ENCODE assay signal across 20 cellular contexts in genomic region chr5:145680744-145681143, GRCh38.
DNase-seq lines count a peak whose midpoint lies in the region; ATAC-seq and TF ChIP-seq lines count a peak whose summit lies in the region.
"Had no signal": no experiment of that assay in that cellular context is flagged by ENCODE, and none has a peak within 500 bp of the region (broad histone marks: within the 10 kb centered on the region; RNA-seq: fewer than 3 reads in every experiment).

No MANE protein-coding gene starts in this region.

- WGBS in hepatocyte (ENCODE audit: low lambda C conversion rate, missing lambda C conversion rate): 55% methylated on average over 7 of the region's 7 CpGs
- WGBS in transverse colon (ENCODE audit: low coverage in 1 of 2), 2 donors: 65 to 70% methylated on average over 3 to 7 of the region's 7 CpGs

- H3K36me3 ChIP-seq in hepatocyte (replicated peaks; ENCODE audit: insufficient read depth, low read depth): no peaks in the 10 kb centered on the region
- H3K36me3 ChIP-seq in osteoblast (ENCODE audit: insufficient read depth, low read length): no peaks in the 10 kb centered on the region
- no peaks in the 10 kb centered on the region for H3K36me3 ChIP-seq in transverse colon

- TF ChIP-seq EP300 in transverse colon (IDR thresholded peaks at IDR 0.05; ENCODE audit: low read depth): no peak

- peak; percentile 90 for ATAC-seq in Right ventricle myocardium inferior
- ATAC-seq in naive thymus-derived CD8-positive, alpha-beta T cell: no peak

- H3K9me3 Mint-ChIP-seq in naive thymus-derived CD8-positive, alpha-beta T cell: peaks cover 0 to 5% (median 0%) of the 10 kb centered on the region in 9 donors
- H3K9me3 Mint-ChIP-seq: activated naive CD4-positive, alpha-beta T cell treated with anti-CD3 and anti-CD28 coated beads, Interleukin-2, amount 10 ng/mL, durations not matched to agents 7 days and 5 days; memory B cell; naive B cell; T-helper 2 cell treated with Interferon-gamma antibody and Interleukin-4, amounts not matched to agents 5 μg/mL and 100 μg/mL, for 36 hours had no signal

- H3K4me1 Mint-ChIP-seq in naive thymus-derived CD8-positive, alpha-beta T cell: no peaks in the 10 kb centered on the region
- H3K4me1 Mint-ChIP-seq: activated naive CD4-positive, alpha-beta T cell treated with anti-CD3 and anti-CD28 coated beads, Interleukin-2, amount 10 ng/mL, durations not matched to agents 7 days and 5 days; memory B cell; naive B cell had no signal

- DNase-seq in Right ventricle myocardium inferior (ENCODE audit: missing footprints) (no peak), cardiac septum (ENCODE audit: low spot score) (no peak), hepatocyte (ENCODE audit: low spot score) (no peak), osteoblast (ENCODE audit: insufficient read length, low spot score, missing footprints) (no peak), transverse colon (peak; percentile 24), GM13976 (ENCODE audit: low spot score) (no peak)
- DNase-seq in activated effector memory CD4-positive, alpha-beta T cell treated with Interleukin-2 at 50 U/mL for 16 hours: no peak
- DNase-seq in naive thymus-derived CD8-positive, alpha-beta T cell: no peak
- DNase-seq: activated CD4-positive, alpha-beta T cell treated with anti-CD3 and anti-CD28 coated beads for 48 hours; activated naive CD4-positive, alpha-beta T cell treated with anti-CD3 and anti-CD28 coated beads, Interleukin-2, amount 10 ng/mL, durations not matched to agents 7 days and 5 days; activated T-cell treated with anti-CD3 and anti-CD28 coated beads, Interleukin-2, amount 50 U/mL, for 48 hours; GDM1; naive B cell; NCI-H1930; stimulated activated CD4-positive, alpha-beta T cell treated with anti-CD3 and anti-CD28 coated beads, Interleukin-1b, Interleukin-23, amount 100 ng/mL, for 48 hours had no signal

- H3K79me2 ChIP-seq in hepatocyte (no peaks in the 10 kb centered on the region), osteoblast (ENCODE audit: insufficient read depth, low read length) (no peaks in the 10 kb centered on the region)

- POLR2A ChIA-PET in naive thymus-derived CD8-positive, alpha-beta T cell (lab: Charles Lee): no interaction called here

- H3K27ac ChIP-seq in hepatocyte: no peak overlapping the region
- H3K27ac ChIP-seq in osteoblast (ENCODE audit: low read depth, low read length): no peak overlapping the region
- H3K27ac ChIP-seq in transverse colon: peak overlapping the region in 3 of 4 donors; percentile 54 to 72 (median 64)
- H3K27ac ChIP-seq: KMS-11, VCaP had no signal

- peaks cover 0 to 1% (median 0%) of the 10 kb centered on the region in 5 donors for H3K27me3 Mint-ChIP-seq in naive thymus-derived CD8-positive, alpha-beta T cell
- H3K27me3 Mint-ChIP-seq: activated naive CD4-positive, alpha-beta T cell treated with anti-CD3 and anti-CD28 coated beads, Interleukin-2, amount 10 ng/mL, durations not matched to agents 7 days and 5 days; memory B cell; naive B cell had no signal

- H2AFZ ChIP-seq in hepatocyte (no peak overlapping the region), osteoblast (ENCODE audit: low read length) (peak overlapping the region; percentile 52)

- no peaks in the 10 kb centered on the region for H3K9me2 ChIP-seq in hepatocyte (replicated peaks; ENCODE audit: insufficient read depth)

- H4K20me1 ChIP-seq in hepatocyte (ENCODE audit: insufficient read depth, poor library complexity, severe bottlenecking) (no peaks in the 10 kb centered on the region), osteoblast (ENCODE audit: insufficient read depth, low read length) (no peaks in the 10 kb centered on the region)

- H3K36me3 Mint-ChIP-seq in naive thymus-derived CD8-positive, alpha-beta T cell: no peaks in the 10 kb centered on the region
- H3K36me3 Mint-ChIP-seq: activated naive CD4-positive, alpha-beta T cell treated with anti-CD3 and anti-CD28 coated beads, Interleukin-2, amount 10 ng/mL, durations not matched to agents 7 days and 5 days; memory B cell; naive B cell had no signal

- H3K9me3 ChIP-seq in hepatocyte (ENCODE audit: low read depth) (no peaks in the 10 kb centered on the region), osteoblast (ENCODE audit: low read depth, low read length) (no peaks in the 10 kb centered on the region), transverse colon (no peaks in the 10 kb centered on the region)

- no peaks in the 10 kb centered on the region for H3K27me3 ChIP-seq in hepatocyte
- H3K27me3 ChIP-seq in osteoblast (ENCODE audit: insufficient read depth, low read length): no peaks in the 10 kb centered on the region
- no peaks in the 10 kb centered on the region for H3K27me3 ChIP-seq in transverse colon

- intact Hi-C loops in Right ventricle myocardium inferior (cut with DNase I): loop anchor here (5.0 to 10.0 kb wide), 2 partner anchors 144 to 367 kb away; no protein-coding TSS in a partner anchor
- intact Hi-C loops in cardiac septum (cut with DNase I): loop anchor here (5.0 kb wide), 3 partner anchors 132 to 367 kb away; no protein-coding TSS in a partner anchor
- intact Hi-C loops in transverse colon (cut with DNase I; ENCODE audit: low total_unique reads): no loop called here

- in situ Hi-C loops in transverse colon (cut with MboI; ENCODE audit: low pct_ligation_motif_present in 1 of 4, low pct_unique_long_range_greater_than_20kb in 1 of 4, low sequenced_read_pairs in 3 of 4): loop anchor here in 2 of 4 donors (25.0 kb wide), 1 partner anchor 382 kb away; no protein-coding TSS in a partner anchor
- in situ Hi-C loops in GM13976 (cut with MboI; ENCODE audit: low sequenced_read_pairs, unreplicated experiment): no loop called here

- TF ChIP-seq CTCF in hepatocyte (IDR thresholded peaks at IDR 0.05; ENCODE audit: poor library complexity) (no peak), osteoblast (IDR thresholded peaks at IDR 0.05; ENCODE audit: extremely low read depth, low read depth, low read length) (no peak), transverse colon (IDR thresholded peaks at IDR 0.05) (no peak), GM13976 (IDR thresholded peaks at IDR 0.05; ENCODE audit: borderline replicate concordance, control extremely low read depth, extremely low read depth, insufficient read depth, missing control alignments) (no peak)

- peaks cover 7% of the 10 kb centered on the region for H3K4me1 ChIP-seq in hepatocyte (ENCODE audit: insufficient read depth)
- no peaks in the 10 kb centered on the region for H3K4me1 ChIP-seq in osteoblast (ENCODE audit: insufficient read depth, low read length)
- peaks cover 0 to 14% (median 7%) of the 10 kb centered on the region in 4 donors for H3K4me1 ChIP-seq in transverse colon

- H3K4me2 ChIP-seq in hepatocyte (peak overlapping the region; percentile 30), osteoblast (ENCODE audit: insufficient read depth, low read length) (peak overlapping the region; percentile 44)
- H3K4me2 ChIP-seq: KMS-11 had no signal

- no peak overlapping the region for H3K4me3 Mint-ChIP-seq in naive thymus-derived CD8-positive, alpha-beta T cell
- H3K4me3 Mint-ChIP-seq: activated naive CD4-positive, alpha-beta T cell treated with anti-CD3 and anti-CD28 coated beads, Interleukin-2, amount 10 ng/mL, durations not matched to agents 7 days and 5 days; memory B cell; naive B cell; T-helper 2 cell treated with Interferon-gamma antibody and Interleukin-4, amounts not matched to agents 5 μg/mL and 100 μg/mL, for 36 hours had no signal

- no peak overlapping the region for H3K27ac Mint-ChIP-seq in naive thymus-derived CD8-positive, alpha-beta T cell
- H3K27ac Mint-ChIP-seq: activated naive CD4-positive, alpha-beta T cell treated with anti-CD3 and anti-CD28 coated beads, Interleukin-2, amount 10 ng/mL, durations not matched to agents 7 days and 5 days; memory B cell; T-helper 2 cell treated with Interferon-gamma antibody and Interleukin-4, amounts not matched to agents 5 μg/mL and 100 μg/mL, for 36 hours had no signal

- no peak for TF ChIP-seq POLR2A in transverse colon (IDR thresholded peaks at IDR 0.05)

- H3K4me3 ChIP-seq in hepatocyte (no peak overlapping the region), osteoblast (ENCODE audit: insufficient read depth, low read length) (no peak overlapping the region), transverse colon (no peak overlapping the region)
- H3K4me3 ChIP-seq: skin epidermis had no signal

Comparison
In these comparisons a context has a peak if more than half of its experiments do, and no peak if none do; other contexts are left out.
1. H3K27ac ChIP-seq: peak in transverse colon (3 of 4); none in hepatocyte (single experiment) and osteoblast (single experiment).